In the genomic region with DNA sequence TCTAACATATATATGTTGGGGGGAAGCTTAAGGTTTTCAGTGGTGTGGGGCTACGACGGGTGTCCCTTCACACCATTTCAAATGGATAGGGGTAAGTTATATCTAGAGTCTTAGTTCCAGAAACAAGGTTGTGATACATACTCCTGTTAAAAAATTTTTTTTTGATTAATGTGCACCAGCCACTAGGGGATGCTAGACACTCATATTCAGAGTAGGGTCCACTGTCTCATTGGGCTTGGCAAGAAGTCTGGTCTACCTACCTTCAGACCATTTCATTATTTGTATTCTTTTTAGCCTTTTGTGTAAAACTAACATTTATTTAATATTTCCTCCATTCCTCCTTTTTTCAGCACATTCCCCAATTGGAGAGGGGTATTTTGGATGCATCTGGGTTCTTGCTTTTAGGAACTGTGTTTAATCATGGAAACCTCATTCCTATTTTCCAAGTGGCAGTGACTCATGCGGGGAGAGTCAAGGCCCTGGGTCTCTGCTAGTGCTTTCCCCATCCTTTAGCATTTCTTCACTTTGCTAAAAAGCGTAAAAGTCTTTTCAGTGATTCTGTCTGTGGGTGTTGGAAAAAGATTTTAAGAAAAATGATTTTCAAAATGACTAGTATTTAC, we compare ENCODE assay signal across 8 cellular contexts. TPM values are rescaled to one million over a fixed set of nuclear protein-coding genes. Genes with fewer than 3 reads are reported as not detected.
DNase-seq lines count a peak whose midpoint lies in the region; ATAC-seq and TF ChIP-seq lines count a peak whose summit lies in the region.

No MANE protein-coding gene starts in this region.

- DNase-seq in NOMO-1 treated with DMSO at 0.1 percent for 48 hours (lab: John Stamatoyannopoulos, UW; ENCODE audit: unreplicated experiment): peak; percentile 29
- no peak for DNase-seq in NOMO-1 treated with dmso at 0.1 percent for 144 hours (lab: John Stamatoyannopoulos, UW; ENCODE audit: unreplicated experiment)
- DNase-seq in Jurkat, Clone E6-1 (ENCODE audit: low read depth, low spot score): peak; percentile 15
- DNase-seq in RWPE2 (ENCODE audit: low spot score): no peak
- peak; percentile 45 for DNase-seq in globus pallidus (ENCODE audit: low spot score)

- peak; percentile 85 for TF ChIP-seq CTCF in RWPE2 (IDR thresholded peaks at IDR 0.05; ENCODE audit: poor library complexity, severe bottlenecking)

- H3K4me3 ChIP-seq in Jurkat, Clone E6-1 (ENCODE audit: low read length): no peak overlapping the region
- no peak overlapping the region for H3K4me3 ChIP-seq in RWPE2 (ENCODE audit: severe bottlenecking)

- no peak overlapping the region for H3K27ac ChIP-seq in RWPE2 (ENCODE audit: poor library complexity, severe bottlenecking)

- H3K27me3 ChIP-seq in RWPE2 (ENCODE audit: insufficient read depth, poor library complexity, severe bottlenecking): no peaks in the 10 kb centered on the region

- no peaks in the 10 kb centered on the region for H3K36me3 ChIP-seq in RWPE2 (ENCODE audit: low read depth)

- ATAC-seq in RWPE2 (ENCODE audit: low read depth): 0 out of 3 replicates have a peak, but pooled peaks have one; percentile 40
- no peak for ATAC-seq in HG02571 (IDR thresholded peaks at IDR 0.05; ENCODE audit: unreplicated experiment)
- ATAC-seq in HG02588 (IDR thresholded peaks at IDR 0.05; ENCODE audit: unreplicated experiment): no peak
- no peak for ATAC-seq in GM19467 (IDR thresholded peaks at IDR 0.05; ENCODE audit: unreplicated experiment)

- H3K9me3 ChIP-seq in RWPE2 (ENCODE audit: severe bottlenecking): no peaks in the 10 kb centered on the region

- peaks cover 9% of the 10 kb centered on the region for H3K4me1 ChIP-seq in RWPE2 (ENCODE audit: insufficient read depth, poor library complexity, severe bottlenecking)

RNA-seq across cellular contexts. Expression of a gene that starts 33.4 kb away (rescaled TPM):
- not detected for polyA plus RNA-seq in Jurkat, Clone E6-1 (2012; ENCODE audit: insufficient read depth, insufficient read length)

Comparison
In these comparisons a context has a peak if more than half of its experiments do, and no peak if none do; other contexts are left out.
1. DNase-seq: peak in NOMO-1 treated with DMSO at 0.1 percent for 48 hours (single experiment), Jurkat, Clone E6-1 (single experiment) and globus pallidus (single experiment); none in NOMO-1 treated with dmso at 0.1 percent for 144 hours (single experiment) and RWPE2 (single experiment).